In genomic region chr2:120863661-120864320, GRCh38 we compare ENCODE assay signal across 1 cellular context.
TF ChIP-seq lines count a peak whose summit lies in the region.

No MANE protein-coding gene starts in this region.

TF ChIP-seq in WTC11, 78 proteins besides CTCF, POLR2A, EP300 and RAD21 (continued from another document):
- no peak for TF ChIP-seq ZNF512 (CRISPR knock-in tag; IDR thresholded peaks at IDR 0.05; ENCODE audit: borderline replicate concordance)
